Comparison of ENCODE assay signal across 1 cellular context in genomic region chr10:73379064-73379748, GRCh38.
TF ChIP-seq lines count a peak whose summit lies in the region.

No MANE protein-coding gene starts in this region.

TF ChIP-seq in GM12878, 131 proteins besides CTCF, POLR2A, EP300 and RAD21:
- TF ChIP-seq KAT2A (conservative IDR thresholded peaks at IDR 0.05; ENCODE audit: control insufficient read depth, low read depth, low read length) = no peak
- no peak for TF ChIP-seq ZNF687 (IDR thresholded peaks at IDR 0.05)
- no peak for TF ChIP-seq ETV6 (conservative IDR thresholded peaks at IDR 0.05 in 1 of 2, IDR thresholded peaks at IDR 0.05 in 1 of 2; ENCODE audit: borderline replicate concordance in 1 of 2, low read depth in 1 of 2)
- no peak for TF ChIP-seq PBX3 (IDR thresholded peaks at IDR 0.05; ENCODE audit: insufficient replicate concordance, low read depth, low read length)
- TF ChIP-seq BCLAF1 (IDR thresholded peaks at IDR 0.05) = no peak
- no peak for TF ChIP-seq MYC (IDR thresholded peaks at IDR 0.05; ENCODE audit: insufficient read depth, insufficient read length, insufficient replicate concordance, low read length, severe bottlenecking)
- TF ChIP-seq SPI1 (IDR thresholded peaks at IDR 0.05; ENCODE audit: borderline replicate concordance, insufficient read depth, low read depth, low read length) = peak; percentile 63; the same call in 1 of the 2 replicates
- TF ChIP-seq BMI1 (IDR thresholded peaks at IDR 0.05; ENCODE audit: borderline replicate concordance) = no peak
- no peak for TF ChIP-seq POLR2AphosphoS5 (IDR thresholded peaks at IDR 0.05; ENCODE audit: low read length)
- TF ChIP-seq, protein P1, sequence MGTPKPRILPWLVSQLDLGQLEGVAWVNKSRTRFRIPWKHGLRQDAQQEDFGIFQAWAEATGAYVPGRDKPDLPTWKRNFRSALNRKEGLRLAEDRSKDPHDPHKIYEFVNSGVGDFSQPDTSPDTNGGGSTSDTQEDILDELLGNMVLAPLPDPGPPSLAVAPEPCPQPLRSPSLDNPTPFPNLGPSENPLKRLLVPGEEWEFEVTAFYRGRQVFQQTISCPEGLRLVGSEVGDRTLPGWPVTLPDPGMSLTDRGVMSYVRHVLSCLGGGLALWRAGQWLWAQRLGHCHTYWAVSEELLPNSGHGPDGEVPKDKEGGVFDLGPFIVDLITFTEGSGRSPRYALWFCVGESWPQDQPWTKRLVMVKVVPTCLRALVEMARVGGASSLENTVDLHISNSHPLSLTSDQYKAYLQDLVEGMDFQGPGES (IDR thresholded peaks at IDR 0.05) = no peak
- TF ChIP-seq ZNF592 (IDR thresholded peaks at IDR 0.05) = no peak
- 0 out of 2 replicates have a peak, but pooled peaks have one; percentile 10 for TF ChIP-seq YY1 (IDR thresholded peaks at IDR 0.05; ENCODE audit: low read depth, low read length)
- no peak for TF ChIP-seq CREB1 (IDR thresholded peaks at IDR 0.05; ENCODE audit: low read depth)
- TF ChIP-seq EED (IDR thresholded peaks at IDR 0.05; ENCODE audit: low read depth) = 0 out of 2 replicates have a peak, but pooled peaks have one; percentile 29
- TF ChIP-seq CHD1 (IDR thresholded peaks at IDR 0.05; ENCODE audit: low read depth, low read length) = no peak
- peak; percentile 31; the same call in 1 of the 2 replicates for TF ChIP-seq RUNX3 (IDR thresholded peaks at IDR 0.05; ENCODE audit: low read length)
- TF ChIP-seq NBN (IDR thresholded peaks at IDR 0.05) = no peak
- TF ChIP-seq TCF12 (IDR thresholded peaks at IDR 0.05; ENCODE audit: low read depth, low read length) = no peak
- no peak for TF ChIP-seq NFIC (IDR thresholded peaks at IDR 0.05; ENCODE audit: low read depth, low read length)
